28 cellular contexts compared by ENCODE assay signal in the genomic region with DNA sequence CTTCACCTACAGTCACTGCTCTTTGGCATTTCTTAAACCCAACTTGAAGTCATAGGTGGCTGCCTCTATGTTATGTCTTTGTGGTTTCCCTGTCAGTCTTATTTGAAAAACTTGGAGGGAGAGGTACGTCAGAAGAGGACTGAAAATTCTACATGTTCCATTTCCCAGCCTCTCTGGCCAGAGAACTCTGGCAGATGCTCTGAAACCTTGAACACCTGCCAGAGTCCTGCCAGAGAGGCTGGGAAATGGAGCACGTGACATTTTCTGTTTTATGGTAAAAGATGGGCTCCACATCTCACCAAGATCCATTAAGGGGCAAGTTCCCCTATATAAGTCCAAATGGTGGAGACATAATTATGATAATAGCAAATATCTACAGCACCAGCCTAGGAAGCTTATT.
"Had no signal": no experiment of that assay in that cellular context is flagged by ENCODE, and none has a peak within 500 bp of the region (broad histone marks: within the 10 kb centered on the region; RNA-seq: fewer than 3 reads in every experiment).

No MANE protein-coding gene starts in this region.

- H3K4me3 ChIP-seq: PC-9, SJCRH30, SK-N-MC had no signal

- H3K4me1 ChIP-seq: SJCRH30 had no signal

- FAIRE-seq: RCC 7860 had no signal

- H3K27ac ChIP-seq: KMS-11, PC-9, RWPE1, SJCRH30, SK-N-MC had no signal

- H3K4me2 ChIP-seq: KMS-11, PC-9 had no signal

- H3K9me3 ChIP-seq: SJCRH30 had no signal

- H3K27me3 ChIP-seq: SJCRH30 had no signal

- H3K36me3 ChIP-seq: SJCRH30 had no signal

- ATAC-seq: Panc1, SK-N-SH treated with all-trans-retinoic acid at 6 μM for 48 hours had no signal

- DNase-seq: Karpas-422, MM.1S, MV-4-11, NCI-H1092, NCI-H1105, NCI-H1417 treated with DMSO at 0.1 percent for 48 hours, NCI-H1436 treated with DMSO at 0.1 percent for 48 hours, NCI-H1694 treated with DMSO at 0.1 percent for 48 hours, NCI-H187 treated with DMSO at 0.1 percent for 48 hours, NCI-H2029, NCI-H2081, NCI-H2171 treated with DMSO at 0.1 percent for 48 hours, NCI-H2227 treated with DMSO at 0.1 percent for 48 hours, NCI-H345, NCI-H510A treated with DMSO at 0.1 percent for 48 hours, NCI-H524 treated with DMSO at 0.1 percent for 48 hours, NCI-H526 treated with DMSO at 0.1 percent for 48 hours, NCI-H774, PC-9, SHP77, SIG-M5, SJCRH30 had no signal

- H2AFZ ChIP-seq: PC-9 had no signal

- H3K9ac ChIP-seq: KMS-11 had no signal
